Comparison of ENCODE assay signal across 8 cellular contexts in genomic region chr1:242467556-242468145, GRCh38. TPM values are rescaled to one million over a fixed set of nuclear protein-coding genes. Genes with fewer than 3 reads are reported as not detected.
DNase-seq lines count a peak whose midpoint lies in the region; ATAC-seq, FAIRE-seq and TF ChIP-seq lines count a peak whose summit lies in the region.

No MANE protein-coding gene starts in this region.

- no peak for DNase-seq in GM12864 (ENCODE audit: low read depth)
- DNase-seq in NCI-H2227 (lab: John Stamatoyannopoulos, UW; ENCODE audit: unreplicated experiment): peak; percentile 86
- peak; percentile 21 to 29 for DNase-seq in activated CD4-positive, alpha-beta T cell treated with anti-CD3 and anti-CD28 coated beads, Interleukin-2, amount 50 U/mL, for 48 hours
- peak in 4 of 5 donors; percentile 27 to 52 (median 39) for DNase-seq in heart left ventricle
- DNase-seq in renal cortical epithelial cell (ENCODE audit: low read depth): peak; percentile 38

- peaks cover 0 to 7% (median 0%) of the 10 kb centered on the region in 9 donors for H3K27me3 ChIP-seq in heart left ventricle

- peak; percentile 82 for FAIRE-seq in A204.1 (lab: Jason Lieb, UNC)

- intact Hi-C loops in heart left ventricle (cut with DNase I): loop anchor here in 6 of 10 donors (5.0 to 10.0 kb wide), 4 partner anchors 547 to 860 kb away; no protein-coding TSS in a partner anchor

- H3K36me3 ChIP-seq in heart left ventricle: no peaks in the 10 kb centered on the region

- H3K4me3 ChIP-seq in GM12864 (ENCODE audit: low read depth, low read length): no peak overlapping the region
- no peak overlapping the region for H3K4me3 ChIP-seq in heart left ventricle

- H3K4me1 ChIP-seq in heart left ventricle: no peaks in the 10 kb centered on the region

- H3K9me3 ChIP-seq in heart left ventricle: no peaks in the 10 kb centered on the region

- peak; percentile 73 for TF ChIP-seq CTCF in GM12864 (IDR thresholded peaks at IDR 0.05; ENCODE audit: low read depth, low read length, missing control alignments)
- peak; percentile 30 to 73 (median 65) for TF ChIP-seq CTCF in heart left ventricle (IDR thresholded peaks at IDR 0.05)

- ATAC-seq in HG02885 (IDR thresholded peaks at IDR 0.05; ENCODE audit: poor library complexity, unreplicated experiment): peak; percentile 94
- ATAC-seq in heart left ventricle: peak in 3 of 4 donors; percentile 67 to 80 (median 75)
- ATAC-seq in HG03095 (IDR thresholded peaks at IDR 0.05; ENCODE audit: unreplicated experiment): no peak

- WGBS in heart left ventricle, 4 donors: 10 to 17% (median 12%) methylated on average over 4 of the region's 4 CpGs

- H3K27ac ChIP-seq in heart left ventricle: no peak overlapping the region

- no peak for TF ChIP-seq POLR2A in heart left ventricle (IDR thresholded peaks at IDR 0.05)

RNA-seq across cellular contexts. Expression of gene PLD5, which starts 56.8 kb away (rescaled TPM):
- total RNA-seq in heart left ventricle: under 1 TPM in 7 of 9 donors, not detected in 2; 0.05 to 0.31 (median 0.21) TPM
- under 1 TPM; 0.08 to 0.96 TPM for polyA plus RNA-seq in heart left ventricle
- total RNA-seq in renal cortical epithelial cell: 1.7 and 2.1 TPM in 2 replicates
